Comparison of ENCODE assay signal across 23 cellular contexts in the genomic region with DNA sequence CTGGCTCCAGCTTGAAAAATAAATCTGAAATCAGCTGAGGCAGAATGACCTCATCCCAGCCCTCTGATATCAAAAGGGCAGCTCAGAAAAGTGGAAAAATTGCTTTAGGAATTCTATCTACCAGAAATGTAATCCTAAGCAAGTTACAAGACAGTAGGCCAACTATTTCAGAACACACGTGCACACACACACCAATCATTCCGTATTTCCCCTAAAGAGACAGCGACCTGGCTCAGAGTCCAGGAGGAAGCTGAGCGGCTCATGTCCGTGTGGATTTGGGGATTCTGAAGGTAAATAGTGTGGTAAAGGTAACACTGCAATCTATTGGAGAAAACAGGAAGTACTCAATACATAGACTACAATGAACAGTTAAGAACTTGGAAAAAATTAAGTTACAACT.
"Had no signal": no experiment of that assay in that cellular context is flagged by ENCODE, and none has a peak within 500 bp of the region (broad histone marks: within the 10 kb centered on the region; RNA-seq: fewer than 3 reads in every experiment).

No MANE protein-coding gene starts in this region.

- H3K27me3 ChIP-seq: dorsolateral prefrontal cortex, esophagus muscularis mucosa, foreskin keratinocyte, gastroesophageal sphincter, left lung had no signal

- DNase-seq: dermis blood vessel endothelial cell; dorsolateral prefrontal cortex; effector CD4-positive, alpha-beta T cell; effector memory CD4-positive, alpha-beta T cell; foreskin keratinocyte; heart right ventricle; hippocampal formation; left cardiac atrium; left lung; left ventricle myocardium superior; lower lobe of right lung; mesenchymal stem cell; mucosa of descending colon; naive B cell had no signal

- H3K9me3 ChIP-seq: esophagus muscularis mucosa, gastroesophageal sphincter, heart right ventricle, left lung had no signal

- ATAC-seq: foreskin keratinocyte, gastroesophageal sphincter, heart right ventricle, left cardiac atrium, left lung, left ventricle myocardium superior, lower lobe of right lung, mucosa of descending colon had no signal

- FAIRE-seq: colon, endothelial cell of umbilical vein, frontal cortex, islet of Langerhans, keratinocyte had no signal

- H3K36me3 ChIP-seq: esophagus muscularis mucosa, gastroesophageal sphincter, heart right ventricle, left lung, lower lobe of right lung had no signal

- H3K4me1 ChIP-seq: esophagus muscularis mucosa, gastroesophageal sphincter, heart right ventricle, left lung, lower lobe of right lung had no signal

- H3K4me3 ChIP-seq: coronary artery, dorsolateral prefrontal cortex, esophagus muscularis mucosa, gastroesophageal sphincter, heart right ventricle, left lung, lower lobe of right lung, mucosa of descending colon had no signal

- H3K4me1 Mint-ChIP-seq: naive B cell had no signal

- H3K27ac ChIP-seq: coronary artery, dorsolateral prefrontal cortex, esophagus muscularis mucosa, foreskin keratinocyte, gastroesophageal sphincter, heart right ventricle, left lung, lower lobe of right lung had no signal

- H3K4me3 Mint-ChIP-seq: mesothelial cell of epicardium, naive B cell had no signal

- H3K27me3 Mint-ChIP-seq: naive B cell had no signal

- H3K36me3 Mint-ChIP-seq: mesothelial cell of epicardium, naive B cell had no signal
